11 cellular contexts compared by ENCODE assay signal in genomic region chr2:37590119-37590571, GRCh38.
DNase-seq lines count a peak whose midpoint lies in the region; ATAC-seq and TF ChIP-seq lines count a peak whose summit lies in the region.
"Had no signal": no experiment of that assay in that cellular context is flagged by ENCODE, and none has a peak within 500 bp of the region (broad histone marks: within the 10 kb centered on the region; RNA-seq: fewer than 3 reads in every experiment).

No MANE protein-coding gene starts in this region.

- peaks cover 61% of the 10 kb centered on the region for H3K4me1 Mint-ChIP-seq in stimulated activated effector memory CD8-positive, alpha-beta T cell treated with anti-CD3 and anti-CD28 coated beads, Interleukin-12 subunit alpha, Interleukin-12 subunit beta, amount 100 ng/mL, for 72 hours

- TF ChIP-seq CTCF in left lung (IDR thresholded peaks at IDR 0.05), result no peak

- DNase-seq in Right ventricle myocardium superior (no peak), cardiac septum (ENCODE audit: low spot score) (no peak), astrocyte of the hippocampus (ENCODE audit: low read depth, low spot score) (peak; percentile 57), left lung (no peak), erythroblast (lab: John Stamatoyannopoulos, UW) (no peak), HEK293T (ENCODE audit: extremely low spot score) (no peak)
- no peak for DNase-seq in stimulated activated effector memory CD8-positive, alpha-beta T cell treated with anti-CD3 and anti-CD28 coated beads, Interleukin-12 subunit alpha, Interleukin-12 subunit beta, amount 100 ng/mL, for 72 hours (ENCODE audit: low spot score in 2 of 2)
- no peak for DNase-seq in activated T-cell treated with anti-CD3 and anti-CD28 coated beads, Interleukin-2, amount 50 U/mL, for 1 hour
- DNase-seq: NCI-H510A treated with DMSO at 0.1 percent for 48 hours, WERI-Rb-1 had no signal

- no peaks in the 10 kb centered on the region for H3K36me3 ChIP-seq in left lung
- H3K36me3 ChIP-seq: WERI-Rb-1 had no signal

- H3K4me1 ChIP-seq in left lung, result peaks cover 13 to 35% of the 10 kb centered on the region in 2 donors

- intact Hi-C loops in Right ventricle myocardium superior (cut with DNase I) (no loop called here), cardiac septum (cut with DNase I) (no loop called here), left lung (cut with DNase I) (no loop called here)

- no peak for TF ChIP-seq POLR2A in erythroblast (IDR thresholded peaks at IDR 0.05; ENCODE audit: low read length)

- H3K9me3 Mint-ChIP-seq in stimulated activated effector memory CD8-positive, alpha-beta T cell treated with anti-CD3 and anti-CD28 coated beads, Interleukin-12 subunit alpha, Interleukin-12 subunit beta, amount 100 ng/mL, for 72 hours, result peaks cover 3% of the 10 kb centered on the region

- no peak overlapping the region for H3K27ac ChIP-seq in left lung

- no peak overlapping the region for H3K4me3 ChIP-seq in left lung

- H3K4me3 Mint-ChIP-seq in stimulated activated effector memory CD8-positive, alpha-beta T cell treated with anti-CD3 and anti-CD28 coated beads, Interleukin-12 subunit alpha, Interleukin-12 subunit beta, amount 100 ng/mL, for 72 hours, result no peak overlapping the region
- H3K4me3 Mint-ChIP-seq: nephron had no signal

- no peaks in the 10 kb centered on the region for H3K36me3 Mint-ChIP-seq in stimulated activated effector memory CD8-positive, alpha-beta T cell treated with anti-CD3 and anti-CD28 coated beads, Interleukin-12 subunit alpha, Interleukin-12 subunit beta, amount 100 ng/mL, for 72 hours

- no peak overlapping the region for H3K27ac Mint-ChIP-seq in stimulated activated effector memory CD8-positive, alpha-beta T cell treated with anti-CD3 and anti-CD28 coated beads, Interleukin-12 subunit alpha, Interleukin-12 subunit beta, amount 100 ng/mL, for 72 hours

- CTCF ChIA-PET in HEK293T (lab: Yijun Ruan, JAX), result interaction anchor here (0.6 to 0.8 kb wide), 2 partner anchors 175 to 287 kb away, joined by 3 read pairs; no protein-coding TSS in a partner anchor

- peaks cover 0 to 9% of the 10 kb centered on the region in 2 donors for H3K9me3 ChIP-seq in left lung

- ATAC-seq in Right ventricle myocardium superior (ENCODE audit: poor library complexity) (peak; percentile 66), left lung (peak; percentile 50)
- ATAC-seq in stimulated activated effector memory CD8-positive, alpha-beta T cell treated with anti-CD3 and anti-CD28 coated beads, Interleukin-12 subunit alpha, Interleukin-12 subunit beta, amount 100 ng/mL, for 72 hours, result no peak

- H3K27me3 ChIP-seq in left lung, result no peaks in the 10 kb centered on the region

- POLR2A ChIA-PET in HEK293T (lab: Yijun Ruan, JAX), result no interaction called here

TF ChIP-seq in HEK293T, 16 proteins besides CTCF, POLR2A, EP300 and RAD21:
- TF ChIP-seq ZNF384 (IDR thresholded peaks at IDR 0.05), result no peak
- TF ChIP-seq ARNT (IDR thresholded peaks at IDR 0.05), result no peak
- no peak for TF ChIP-seq ELF4 (IDR thresholded peaks at IDR 0.05)
- no peak for TF ChIP-seq FOXA1 (IDR thresholded peaks at IDR 0.05)
- no peak for TF ChIP-seq PKNOX1 (IDR thresholded peaks at IDR 0.05)
- no peak for TF ChIP-seq L3MBTL2 (conservative IDR thresholded peaks at IDR 0.05)
- no peak for TF ChIP-seq FOXM1 (IDR thresholded peaks at IDR 0.05; ENCODE audit: borderline replicate concordance)
- TF ChIP-seq CTBP1 (IDR thresholded peaks at IDR 0.05; ENCODE audit: borderline replicate concordance), result no peak
- no peak for TF ChIP-seq LEF1 (IDR thresholded peaks at IDR 0.05; ENCODE audit: borderline replicate concordance)
- no peak for TF ChIP-seq HDGF (IDR thresholded peaks at IDR 0.05; ENCODE audit: borderline replicate concordance)
- TF ChIP-seq TARDBP (IDR thresholded peaks at IDR 0.05), result no peak
- no peak for TF ChIP-seq SP1 (IDR thresholded peaks at IDR 0.05)
- no peak for TF ChIP-seq FOXK2 (IDR thresholded peaks at IDR 0.05)
- TF ChIP-seq NFRKB (IDR thresholded peaks at IDR 0.05), result no peak
